32 cellular contexts compared by ENCODE assay signal in genomic region chr3:49754536-49754935, GRCh38. TPM values are rescaled to one million over a fixed set of nuclear protein-coding genes. Genes with fewer than 3 reads are reported as not detected.
"Had no signal": no experiment of that assay in that cellular context is flagged by ENCODE, and none has a peak within 500 bp of the region (broad histone marks: within the 10 kb centered on the region; RNA-seq: fewer than 3 reads in every experiment).

No MANE protein-coding gene starts in this region.

- FAIRE-seq: astrocyte, TTC549 had no signal

- H3K4me3 Mint-ChIP-seq: activated B cell treated with CpG ODN at 0.5 μM for 24 hours; activated CD4-positive, alpha-beta memory T cell treated with anti-CD3 and anti-CD28 coated beads for 36 hours; activated T-cell treated with anti-CD3 and anti-CD28 coated beads, Interleukin-2, amount 50 U/mL, for 24 hours; T-helper 2 cell treated with Interferon-gamma antibody and Interleukin-4, amounts not matched to agents 5 μg/mL and 100 μg/mL, for 36 hours had no signal

- H3K27me3 Mint-ChIP-seq: activated B cell treated with CpG ODN at 0.5 μM for 24 hours; activated CD4-positive, alpha-beta memory T cell treated with anti-CD3 and anti-CD28 coated beads for 36 hours; activated T-cell treated with anti-CD3 and anti-CD28 coated beads, Interleukin-2, amount 50 U/mL, for 24 hours had no signal

- H3K36me3 Mint-ChIP-seq: activated naive CD4-positive, alpha-beta T cell treated with anti-CD3 and anti-CD28 coated beads, Interleukin-2, amount 50 U/mL, for 72 hours had no signal

- DNase-seq: activated B cell treated with CpG ODN at 0.5 μM for 24 hours; activated CD4-positive, alpha-beta memory T cell treated with anti-CD3 and anti-CD28 coated beads for 36 hours; activated CD4-positive, alpha-beta T cell treated with anti-CD3 and anti-CD28 coated beads for 4 hours; activated CD4-positive, alpha-beta T cell treated with anti-CD3 and anti-CD28 coated beads, Interleukin-2, amount 50 U/mL, for 1 hour; activated CD4-positive, CD25-positive, alpha-beta regulatory T cell treated with anti-CD3 and anti-CD28 coated beads, Interleukin-2, amount 50 U/mL, for 72 hours; activated gamma-delta T cell; activated naive CD4-positive, alpha-beta T cell treated with Interleukin-2 at 50 U/mL for 16 hours; activated T-cell treated with anti-CD3 and anti-CD28 coated beads, Interleukin-2, amount 50 U/mL, for 24 hours; adrenal gland; body of pancreas; Karpas-422; NCI-H1048; NCI-H1105 treated with DMSO at 0.1 percent for 48 hours; NCI-H1436; NCI-H1694; NCI-H1930; NCI-H2081 treated with DMSO at 0.1 percent for 48 hours; NCI-H226; NCI-H524 treated with DMSO at 0.1 percent for 48 hours; SHP77; SJCRH30 had no signal

- H3K9me3 ChIP-seq: adrenal gland, body of pancreas, breast epithelium, SJCRH30 had no signal

- H3K9me3 Mint-ChIP-seq: activated B cell treated with CpG ODN at 0.5 μM for 24 hours; activated CD4-positive, alpha-beta memory T cell treated with anti-CD3 and anti-CD28 coated beads for 36 hours; activated naive CD4-positive, alpha-beta T cell treated with anti-CD3 and anti-CD28 coated beads, Interleukin-2, amount 50 U/mL, for 72 hours; activated T-cell treated with anti-CD3 and anti-CD28 coated beads, Interleukin-2, amount 50 U/mL, for 24 hours; activated T-helper 2 cell treated with anti-CD3 and anti-CD28 coated beads, Interferon-gamma antibody, Interleukin-2, Interleukin-4, amounts not matched to agents 10 μg/mL and 5 μg/mL and 100 μg/mL, durations not matched to agents 14 hours and 24 hours and 36 hours; T-helper 2 cell treated with Interferon-gamma antibody and Interleukin-4, amounts not matched to agents 5 μg/mL and 100 μg/mL, for 36 hours had no signal

- H3K27ac Mint-ChIP-seq: activated B cell treated with CpG ODN at 0.5 μM for 24 hours; activated CD4-positive, alpha-beta memory T cell treated with anti-CD3 and anti-CD28 coated beads for 36 hours; activated naive CD4-positive, alpha-beta T cell treated with anti-CD3 and anti-CD28 coated beads, Interleukin-2, amount 50 U/mL, for 72 hours; activated T-cell treated with anti-CD3 and anti-CD28 coated beads, Interleukin-2, amount 50 U/mL, for 24 hours; activated T-helper 2 cell treated with anti-CD3 and anti-CD28 coated beads, Interferon-gamma antibody, Interleukin-2, Interleukin-4, amounts not matched to agents 10 μg/mL and 5 μg/mL and 100 μg/mL, durations not matched to agents 14 hours and 24 hours and 36 hours; T-helper 2 cell treated with Interferon-gamma antibody and Interleukin-4, amounts not matched to agents 5 μg/mL and 100 μg/mL, for 36 hours had no signal

- ATAC-seq: activated naive CD4-positive, alpha-beta T cell treated with anti-CD3 and anti-CD28 coated beads, Interleukin-2, amount 50 U/mL, for 72 hours; body of pancreas; Panc1 had no signal

RNA-seq across cellular contexts. Expression of gene AMIGO3, which starts 35.1 kb away (rescaled TPM):
- total RNA-seq: activated B cell treated with CpG ODN at 0.5 μM for 24 hours; activated CD4-positive, alpha-beta memory T cell treated with anti-CD3 and anti-CD28 coated beads for 36 hours; activated naive CD4-positive, alpha-beta T cell treated with anti-CD3 and anti-CD28 coated beads, Interleukin-2, amount 50 U/mL, for 72 hours; activated T-helper 2 cell treated with anti-CD3 and anti-CD28 coated beads, Interferon-gamma antibody, Interleukin-2, Interleukin-4, amounts not matched to agents 10 μg/mL and 5 μg/mL and 100 μg/mL, durations not matched to agents 14 hours and 24 hours and 36 hours; MCF 10A; NCI-H460 had no signal

RNA-seq across cellular contexts. Expression of gene CDHR4, which starts 45.1 kb away (rescaled TPM):
- total RNA-seq: activated B cell treated with CpG ODN at 0.5 μM for 24 hours; activated T-helper 2 cell treated with anti-CD3 and anti-CD28 coated beads, Interferon-gamma antibody, Interleukin-2, Interleukin-4, amounts not matched to agents 10 μg/mL and 5 μg/mL and 100 μg/mL, durations not matched to agents 14 hours and 24 hours and 36 hours; astrocyte; breast epithelium; cardiac septum; NCI-H460; RPMI7951; SJCRH30 had no signal
